Comparison of ENCODE assay signal across 1 cellular context in genomic region chr18:46352520-46353250, GRCh38.
A peak's percentile ranks its signal among the peaks of the same experiment; 100 is the strongest.
TF ChIP-seq lines count a peak whose summit lies in the region.

No MANE protein-coding gene starts in this region.

TF ChIP-seq in K562, 482 proteins besides CTCF, POLR2A, EP300 and RAD21:
- no peak for TF ChIP-seq ZNF318 (IDR thresholded peaks at IDR 0.05; ENCODE audit: borderline replicate concordance in 1 of 2, low read depth in 1 of 2)
- TF ChIP-seq ZNF197 (CRISPR knock-in tag; IDR thresholded peaks at IDR 0.05; ENCODE audit: low read depth): no peak
- TF ChIP-seq NFYB (IDR thresholded peaks at IDR 0.05; ENCODE audit: extremely low read depth, insufficient read length): peak; percentile 60
- no peak for TF ChIP-seq ZBTB1 (CRISPR knock-in tag; IDR thresholded peaks at IDR 0.05; ENCODE audit: borderline replicate concordance, low read depth)
- no peak for TF ChIP-seq MITF (IDR thresholded peaks at IDR 0.05)
- TF ChIP-seq CHD2 (IDR thresholded peaks at IDR 0.05; ENCODE audit: low read depth, low read length): no peak
- TF ChIP-seq ETS1 (conservative IDR thresholded peaks at IDR 0.05; ENCODE audit: control insufficient read depth, low read depth, low read length): no peak
